8 cellular contexts compared by ENCODE assay signal in genomic region chr16:1929578-1930337, GRCh38. TPM values are rescaled to one million over a fixed set of nuclear protein-coding genes. Genes with fewer than 3 reads are reported as not detected.
A peak's percentile ranks its signal among the peaks of the same experiment; 100 is the strongest.
DNase-seq lines count a peak whose midpoint lies in the region; ATAC-seq and TF ChIP-seq lines count a peak whose summit lies in the region.

No MANE protein-coding gene starts in this region.

- H3K27ac ChIP-seq in vagina, result peak overlapping the region; percentile 95

- peak overlapping the region; percentile 49 for H3K4me3 Mint-ChIP-seq in T-helper 17 cell

- H3K36me3 Mint-ChIP-seq in T-helper 17 cell (ENCODE audit: low read depth), result no peaks in the 10 kb centered on the region

- peak; percentile 91 for ATAC-seq in HG02642 (IDR thresholded peaks at IDR 0.05; ENCODE audit: poor library complexity, unreplicated experiment)
- ATAC-seq in T-helper 17 cell, result peak; percentile 99

- H3K9me3 ChIP-seq in T-helper 17 cell (ENCODE audit: control insufficient read depth, low read length, poor library complexity, severe bottlenecking) (no peaks in the 10 kb centered on the region), vagina (no peaks in the 10 kb centered on the region)

- TF ChIP-seq POLR2A in vagina (IDR thresholded peaks at IDR 0.05), result no peak

- peaks cover 2% of the 10 kb centered on the region for H3K27me3 Mint-ChIP-seq in T-helper 17 cell

- no peaks in the 10 kb centered on the region for H3K36me3 ChIP-seq in vagina

- H3K4me3 ChIP-seq in vagina, result peak overlapping the region; percentile 69 to 70

- DNase-seq in NCI-H1105 (lab: John Stamatoyannopoulos, UW) (peak; percentile 53), T-helper 17 cell (peak; percentile 87 to 97 (median 94)), amygdala (lab: John Stamatoyannopoulos, UW) (peak in 54 of 56 donors; percentile 2 to 91 (median 72)), hepatic stellate cell (ENCODE audit: low spot score) (peak; percentile 97), renal cortical epithelial cell (ENCODE audit: low read depth) (peak; percentile 25), vagina (ENCODE audit: extremely low spot score in 2 of 2) (no peak)

- intact Hi-C loops in vagina (cut with DNase I), result no loop called here

- H3K27me3 ChIP-seq in vagina, result no peaks in the 10 kb centered on the region

- no peak overlapping the region for H3K27ac Mint-ChIP-seq in T-helper 17 cell

- H3K4me1 ChIP-seq in vagina, result peaks cover 14% of the 10 kb centered on the region

- H3K4me1 Mint-ChIP-seq in T-helper 17 cell, result peaks cover 2% of the 10 kb centered on the region

- peak; percentile 89 for TF ChIP-seq CTCF in GM12873 (IDR thresholded peaks at IDR 0.05; ENCODE audit: insufficient read depth, low read depth, low read length, missing control alignments)
- peak; percentile 98 to 100 (median 99) for TF ChIP-seq CTCF in vagina (IDR thresholded peaks at IDR 0.05)

RNA-seq across cellular contexts. Expression of gene HS3ST6, which starts 11.5 kb away (rescaled TPM):
- not detected for total RNA-seq in T-helper 17 cell
- total RNA-seq in renal cortical epithelial cell, result not detected in 2 replicates
- total RNA-seq in vagina, result 4.4 TPM

RNA-seq across cellular contexts. Expression of gene MSRB1, which starts 13.2 kb away (rescaled TPM):
- total RNA-seq in T-helper 17 cell (1 to 10 TPM; 3.8 to 4.9 TPM), renal cortical epithelial cell (9.6 and 10.8 TPM in 2 replicates), vagina (53.0 TPM)

RNA-seq across cellular contexts. Expression of gene RPL3L, which starts 24.7 kb away (rescaled TPM):
- total RNA-seq in T-helper 17 cell (not detected), renal cortical epithelial cell (not detected in 2 replicates), vagina (not detected)

RNA-seq across cellular contexts. Expression of gene NDUFB10, which starts 29.6 kb away (rescaled TPM):
- total RNA-seq in T-helper 17 cell (10 to 100 TPM; 57.7 to 58.1 TPM), renal cortical epithelial cell (119 and 138 TPM in 2 replicates), vagina (132 TPM)

RNA-seq across cellular contexts. Expression of gene RPS2, which starts 34.9 kb away (rescaled TPM):
- total RNA-seq in T-helper 17 cell (1,000 to 10,000 TPM; 3,200 to 3,361 TPM), renal cortical epithelial cell (865 and 1,076 TPM in 2 replicates), vagina (3,117 TPM)

Comparison
In these comparisons a context has a peak if more than half of its experiments do, and no peak if none do; other contexts are left out.
1. DNase-seq: peak in NCI-H1105 (single experiment), T-helper 17 cell (3 of 3), amygdala (54 of 56), hepatic stellate cell (single experiment) and renal cortical epithelial cell (single experiment); none in vagina (0 of 2).